8 cellular contexts compared by ENCODE assay signal in genomic region chr14:24194873-24195185, GRCh38. TPM values are rescaled to one million over a fixed set of nuclear protein-coding genes. Genes with fewer than 3 reads are reported as not detected.
DNase-seq lines count a peak whose midpoint lies in the region; ATAC-seq and TF ChIP-seq lines count a peak whose summit lies in the region.

No MANE protein-coding gene starts in this region.

- H3K27ac ChIP-seq in brain microvascular endothelial cell, result peak overlapping the region; percentile 100

- peak overlapping the region; percentile 92 for H3K27ac Mint-ChIP-seq in activated T-cell treated with anti-CD3 and anti-CD28 coated beads, Interleukin-2, amount 50 U/mL, for 72 hours
- H3K27ac Mint-ChIP-seq in memory B cell (peak overlapping the region; percentile 99), type B pancreatic cell (peak overlapping the region; percentile 88)

- no peaks in the 10 kb centered on the region for H3K27me3 Mint-ChIP-seq in activated T-cell treated with anti-CD3 and anti-CD28 coated beads, Interleukin-2, amount 50 U/mL, for 72 hours (ENCODE audit: low read depth)
- H3K27me3 Mint-ChIP-seq in memory B cell (no peaks in the 10 kb centered on the region), type B pancreatic cell (no peaks in the 10 kb centered on the region)

- H3K36me3 Mint-ChIP-seq in activated T-cell treated with anti-CD3 and anti-CD28 coated beads, Interleukin-2, amount 50 U/mL, for 72 hours (ENCODE audit: insufficient read depth in 2 of 2), result peaks cover 9 to 31% of the 10 kb centered on the region in 2 donors
- peaks cover 17% of the 10 kb centered on the region for H3K36me3 Mint-ChIP-seq in memory B cell
- peaks cover 35% of the 10 kb centered on the region for H3K36me3 Mint-ChIP-seq in type B pancreatic cell

- ATAC-seq in activated T-cell treated with anti-CD3 and anti-CD28 coated beads, Interleukin-2, amount 50 U/mL, for 72 hours (replicated peaks in 1 of 2), result no peak
- ATAC-seq in memory B cell (ENCODE audit: low read depth) (no peak), GM18873 (IDR thresholded peaks at IDR 0.05; ENCODE audit: low FRiP score, unreplicated experiment) (no peak)

- H3K4me3 ChIP-seq in brain microvascular endothelial cell (ENCODE audit: low read depth, low read length), result peak overlapping the region; percentile 80

- H3K4me1 Mint-ChIP-seq in activated T-cell treated with anti-CD3 and anti-CD28 coated beads, Interleukin-2, amount 50 U/mL, for 72 hours (ENCODE audit: low read depth), result peaks cover 66% of the 10 kb centered on the region
- peaks cover 38% of the 10 kb centered on the region for H3K4me1 Mint-ChIP-seq in memory B cell
- peaks cover 34% of the 10 kb centered on the region for H3K4me1 Mint-ChIP-seq in type B pancreatic cell (ENCODE audit: unreplicated experiment)

- H3K4me3 Mint-ChIP-seq in activated T-cell treated with anti-CD3 and anti-CD28 coated beads, Interleukin-2, amount 50 U/mL, for 72 hours, result peak overlapping the region; percentile 95 to 97
- H3K4me3 Mint-ChIP-seq in memory B cell (peak overlapping the region; percentile 95), type B pancreatic cell (peak overlapping the region; percentile 98)

- in situ Hi-C loops in brain microvascular endothelial cell (cut with HindIII; ENCODE audit: low pct_ligation_motif_present, low sequenced_read_pairs), result no loop called here

- no peak for DNase-seq in activated T-cell treated with anti-CD3 and anti-CD28 coated beads, Interleukin-2, amount 50 U/mL, for 72 hours
- no peak for DNase-seq in activated T-cell treated with anti-CD3 and anti-CD28 coated beads for 4 hours
- DNase-seq in brain microvascular endothelial cell, result no peak
- DNase-seq in memory B cell (ENCODE audit: low spot score in 2 of 2), result no peak
- no peak for DNase-seq in type B pancreatic cell (ENCODE audit: extremely low spot score, unreplicated experiment)
- DNase-seq in GM20000 (ENCODE audit: low spot score), result no peak
- DNase-seq in NCI-H146 (lab: John Stamatoyannopoulos, UW), result no peak

- H3K9me3 Mint-ChIP-seq in activated T-cell treated with anti-CD3 and anti-CD28 coated beads, Interleukin-2, amount 50 U/mL, for 72 hours, result no peaks in the 10 kb centered on the region
- H3K9me3 Mint-ChIP-seq in memory B cell, result no peaks in the 10 kb centered on the region
- H3K9me3 Mint-ChIP-seq in type B pancreatic cell, result no peaks in the 10 kb centered on the region

- H3K27me3 ChIP-seq in brain microvascular endothelial cell (replicated peaks), result no peaks in the 10 kb centered on the region

- H3K36me3 ChIP-seq in brain microvascular endothelial cell (replicated peaks), result peaks cover 24% of the 10 kb centered on the region

- TF ChIP-seq CTCF in brain microvascular endothelial cell (IDR thresholded peaks at IDR 0.05; ENCODE audit: low read depth, low read length, missing control alignments), result no peak
- TF ChIP-seq CTCF in type B pancreatic cell (conservative IDR thresholded peaks at IDR 0.05), result no peak
- TF ChIP-seq CTCF in GM20000 (IDR thresholded peaks at IDR 0.05; ENCODE audit: extremely low read depth, missing control alignments), result no peak

RNA-seq across cellular contexts. Expression of gene TM9SF1, which starts 0.4 kb away (rescaled TPM):
- 10 to 100 TPM; 27.4 to 32.5 TPM for total RNA-seq in activated T-cell treated with anti-CD3 and anti-CD28 coated beads, Interleukin-2, amount 50 U/mL, for 72 hours
- total RNA-seq in type B pancreatic cell (ENCODE audit: low replicate concordance), result 50.5 and 60.7 TPM in 2 replicates

RNA-seq across cellular contexts. Expression of gene IPO4, which starts 6.2 kb away (rescaled TPM):
- 10 to 100 TPM; 30.9 to 38.0 TPM for total RNA-seq in activated T-cell treated with anti-CD3 and anti-CD28 coated beads, Interleukin-2, amount 50 U/mL, for 72 hours
- 49.0 and 67.1 TPM in 2 replicates for total RNA-seq in type B pancreatic cell (ENCODE audit: low replicate concordance)

RNA-seq across cellular contexts. Expression of gene TSSK4, which starts 10.7 kb away (rescaled TPM):
- total RNA-seq in activated T-cell treated with anti-CD3 and anti-CD28 coated beads, Interleukin-2, amount 50 U/mL, for 72 hours, result under 1 TPM in 1 of 2 donors, not detected in 1; 0.88 TPM
- total RNA-seq in type B pancreatic cell (ENCODE audit: low replicate concordance), result 0.48 and 0.53 TPM in 2 replicates

RNA-seq across cellular contexts. Expression of gene CHMP4A, which starts 18.5 kb away (rescaled TPM):
- total RNA-seq in activated T-cell treated with anti-CD3 and anti-CD28 coated beads, Interleukin-2, amount 50 U/mL, for 72 hours, result 100 to 1,000 TPM; 105 to 119 TPM
- total RNA-seq in type B pancreatic cell (ENCODE audit: low replicate concordance), result 44.3 and 47.3 TPM in 2 replicates

RNA-seq across cellular contexts. Expression of gene MDP1, which starts 21.0 kb away (rescaled TPM):
- total RNA-seq in activated T-cell treated with anti-CD3 and anti-CD28 coated beads, Interleukin-2, amount 50 U/mL, for 72 hours, result 10 to 100 TPM; 16.8 to 20.2 TPM
- 16.9 and 22.6 TPM in 2 replicates for total RNA-seq in type B pancreatic cell (ENCODE audit: low replicate concordance)
